In genomic region chr14:38212996-38213395, GRCh38 we compare ENCODE assay signal across 27 cellular contexts. TPM values are rescaled to one million over a fixed set of nuclear protein-coding genes. Genes with fewer than 3 reads are reported as not detected.
A peak's percentile ranks its signal among the peaks of the same experiment; 100 is the strongest.
DNase-seq lines count a peak whose midpoint lies in the region; ATAC-seq and TF ChIP-seq lines count a peak whose summit lies in the region.
"Had no signal": no experiment of that assay in that cellular context is flagged by ENCODE, and none has a peak within 500 bp of the region (broad histone marks: within the 10 kb centered on the region; RNA-seq: fewer than 3 reads in every experiment).

No MANE protein-coding gene starts in this region.

- H3K36me3 ChIP-seq in Karpas-422 (ENCODE audit: insufficient read depth, low read length) (no peaks in the 10 kb centered on the region), mesenchymal stem cell (ENCODE audit: control insufficient read depth in 1 of 2, insufficient read depth in 2 of 2, low read depth in 1 of 2, low read length in 2 of 2) (no peaks in the 10 kb centered on the region)
- H3K36me3 ChIP-seq: BLaER1 treated with 17β-estradiol and CSF1 and Interleukin-3, amounts not matched to agents 10 nM and 100 nM; HAP-1 had no signal

- H2BK5ac ChIP-seq in mesenchymal stem cell (ENCODE audit: low read depth, low read length, poor library complexity, severe bottlenecking) = no peak overlapping the region

- no peaks in the 10 kb centered on the region for H4K20me1 ChIP-seq in Karpas-422 (ENCODE audit: insufficient read depth, low read depth, low read length)
- H4K20me1 ChIP-seq: BLaER1 treated with 17β-estradiol and CSF1 and Interleukin-3, amounts not matched to agents 10 nM and 100 nM had no signal

- no peaks in the 10 kb centered on the region for H3K79me1 ChIP-seq in mesenchymal stem cell (replicated peaks; ENCODE audit: low read length, poor library complexity, severe bottlenecking)

- no peak for DNase-seq in AG09309 (ENCODE audit: low read depth)
- DNase-seq in Karpas-422 = no peak
- peak; percentile 10 for DNase-seq in astrocyte of the spinal cord (ENCODE audit: low read depth, low spot score)
- DNase-seq in mesenchymal stem cell = peak; percentile 13
- DNase-seq in NOMO-1 treated with DMSO at 0.1 percent for 48 hours (lab: John Stamatoyannopoulos, UW; ENCODE audit: unreplicated experiment) = no peak
- no peak for DNase-seq in glutamatergic neuron
- no peak for DNase-seq in GOT3 (lab: John Stamatoyannopoulos, UW)
- DNase-seq: Caco-2; CD4-positive, alpha-beta memory T cell; DMS 273 treated with DMSO at 0.1 percent for 48 hours; DND-41; NCI-H1105; NCI-H146; NCI-H2029; NCI-H2171; NCI-H524 treated with DMSO at 0.1 percent for 48 hours; NCI-H82; PC-3; Right ventricle myocardium superior had no signal

- H3K9me3 Mint-ChIP-seq in glutamatergic neuron (ENCODE audit: unreplicated experiment) = peaks cover 7% of the 10 kb centered on the region

- no peak overlapping the region for H2BK12ac ChIP-seq in mesenchymal stem cell (ENCODE audit: low read length in 2 of 2)

- peaks cover 11% of the 10 kb centered on the region; the same call in 1 of the 2 replicates for H3K4me1 ChIP-seq in Karpas-422 (ENCODE audit: low read length)
- H3K4me1 ChIP-seq in mesenchymal stem cell (ENCODE audit: control insufficient read depth, insufficient read depth, low read depth, low read length) = peaks cover 31% of the 10 kb centered on the region
- H3K4me1 ChIP-seq: A549; BLaER1 treated with 17β-estradiol and CSF1 and Interleukin-3, amounts not matched to agents 10 nM and 100 nM; HAP-1 had no signal

- no peak overlapping the region for H3K23ac ChIP-seq in mesenchymal stem cell (ENCODE audit: low read length in 2 of 2)

- peaks cover 5% of the 10 kb centered on the region for H3K36me3 Mint-ChIP-seq in glutamatergic neuron (ENCODE audit: unreplicated experiment)
- H3K36me3 Mint-ChIP-seq: CD4-positive, alpha-beta memory T cell had no signal

- H3K9me2 ChIP-seq in Karpas-422 (replicated peaks; ENCODE audit: insufficient read depth, low read length) = no peaks in the 10 kb centered on the region

- no peak overlapping the region for H2AK5ac ChIP-seq in mesenchymal stem cell (ENCODE audit: low read length, severe bottlenecking)

- WGBS in mesenchymal stem cell = 78% methylated on average over 1 of the region's 1 CpG

- no peak overlapping the region for H3K14ac ChIP-seq in mesenchymal stem cell (ENCODE audit: low read length in 2 of 2)

- H3K27me3 ChIP-seq in Karpas-422 (ENCODE audit: low read length) (no peaks in the 10 kb centered on the region), mesenchymal stem cell (ENCODE audit: control insufficient read depth in 1 of 2, insufficient read depth in 1 of 2, low read length in 2 of 2) (peaks cover 32 to 67% of the 10 kb centered on the region in 2 experiments)

- H3K27ac Mint-ChIP-seq in glutamatergic neuron (ENCODE audit: unreplicated experiment) = no peak overlapping the region

- H3K9ac ChIP-seq in Karpas-422 (ENCODE audit: low read length) = no peak overlapping the region
- no peak overlapping the region for H3K9ac ChIP-seq in mesenchymal stem cell (ENCODE audit: low read length)
- H3K9ac ChIP-seq: BLaER1 treated with 17β-estradiol and CSF1 and Interleukin-3, amounts not matched to agents 10 nM and 100 nM had no signal

- H3K79me2 ChIP-seq in Karpas-422 (ENCODE audit: low read length) = no peaks in the 10 kb centered on the region

- H2AFZ ChIP-seq in Karpas-422 (ENCODE audit: low read length) = peak overlapping the region; percentile 66; the same call in 1 of the 2 replicates
- H2AFZ ChIP-seq in mesenchymal stem cell (ENCODE audit: low read depth, low read length) = no peak overlapping the region

- H3K9me3 ChIP-seq in Karpas-422 (ENCODE audit: low read length) = no peaks in the 10 kb centered on the region; the same call in 1 of the 2 replicates
- no peaks in the 10 kb centered on the region for H3K9me3 ChIP-seq in mesenchymal stem cell (ENCODE audit: control insufficient read depth, low read length)
- H3K9me3 ChIP-seq: A549, Caco-2, HAP-1 had no signal

- in situ Hi-C loops in astrocyte of the spinal cord (cut with HindIII; ENCODE audit: low sequenced_read_pairs) = no loop called here

- no peak overlapping the region for H3K27ac ChIP-seq in Karpas-422 (ENCODE audit: low read length)
- no peak overlapping the region for H3K27ac ChIP-seq in mesenchymal stem cell (ENCODE audit: low read length, poor library complexity, severe bottlenecking)
- H3K27ac ChIP-seq: A549; BLaER1 treated with 17β-estradiol and CSF1 and Interleukin-3, amounts not matched to agents 10 nM and 100 nM had no signal

- H3K4me3 Mint-ChIP-seq in glutamatergic neuron (ENCODE audit: unreplicated experiment) = no peak overlapping the region
- H3K4me3 Mint-ChIP-seq: CD4-positive, alpha-beta memory T cell had no signal

- peaks cover 14% of the 10 kb centered on the region for H3K4me1 Mint-ChIP-seq in glutamatergic neuron (ENCODE audit: low read depth, unreplicated experiment)

- H4K8ac ChIP-seq in mesenchymal stem cell (ENCODE audit: low read length) = no peak overlapping the region

- ATAC-seq in HG02798 (IDR thresholded peaks at IDR 0.05; ENCODE audit: poor library complexity, unreplicated experiment) = no peak
- ATAC-seq: A549, PC-3 had no signal

- no peak overlapping the region for H3K4me2 ChIP-seq in Karpas-422 (ENCODE audit: low read depth, low read length, poor library complexity, severe bottlenecking)
- H3K4me2 ChIP-seq in mesenchymal stem cell (ENCODE audit: low read length, poor library complexity, severe bottlenecking) = no peak overlapping the region
- H3K4me2 ChIP-seq: A549; BLaER1 treated with 17β-estradiol and CSF1 and Interleukin-3, amounts not matched to agents 10 nM and 100 nM had no signal

- no peak overlapping the region for H3K4ac ChIP-seq in mesenchymal stem cell (ENCODE audit: low read depth in 1 of 2, low read length in 2 of 2)

- no peak overlapping the region for H3K18ac ChIP-seq in mesenchymal stem cell (ENCODE audit: low read depth in 1 of 2, low read length in 2 of 2)

- peaks cover 27% of the 10 kb centered on the region for H3K27me3 Mint-ChIP-seq in glutamatergic neuron (ENCODE audit: unreplicated experiment)

- H4K91ac ChIP-seq in mesenchymal stem cell (ENCODE audit: low read length) = no peak overlapping the region

- peak overlapping the region; percentile 84 for H3K4me3 ChIP-seq in AG09309 (ENCODE audit: control insufficient read depth, low read depth, low read length)
- no peak overlapping the region for H3K4me3 ChIP-seq in Karpas-422 (ENCODE audit: low read length)
- H3K4me3 ChIP-seq in astrocyte of the spinal cord (ENCODE audit: low read depth, low read length) = no peak overlapping the region
- H3K4me3 ChIP-seq in mesenchymal stem cell (ENCODE audit: insufficient read depth in 1 of 2, low read depth in 1 of 2, low read length in 2 of 2) = no peak overlapping the region
- H3K4me3 ChIP-seq: A549; BLaER1 treated with 17β-estradiol and CSF1 and Interleukin-3, amounts not matched to agents 10 nM and 100 nM; HAP-1 had no signal

- no peak overlapping the region for H2BK15ac ChIP-seq in mesenchymal stem cell (ENCODE audit: low read depth, poor library complexity, severe bottlenecking)

- TF ChIP-seq CTCF in AG09309 (IDR thresholded peaks at IDR 0.05; ENCODE audit: control insufficient read depth, insufficient read depth, low read depth, low read length, missing control alignments) (no peak), astrocyte of the spinal cord (IDR thresholded peaks at IDR 0.05; ENCODE audit: low read depth, low read length) (no peak), glutamatergic neuron (IDR thresholded peaks at IDR 0.05; ENCODE audit: partially characterized antibody, unreplicated experiment) (no peak)

- no peak overlapping the region for H2BK120ac ChIP-seq in mesenchymal stem cell (ENCODE audit: low read depth, low read length)

RNA-seq across cellular contexts. Expression of gene SSTR1, which starts 5.3 kb away (rescaled TPM):
- not detected in 2 replicates for total RNA-seq in Karpas-422 (2014; rRNA removed; shearing (Covaris generic); ENCODE audit: low replicate concordance)
- 2.7 TPM for polyA plus RNA-seq in mesenchymal stem cell (2013, experiment 1 of 2)
- 2.8 TPM for polyA plus RNA-seq in mesenchymal stem cell (2013, experiment 2 of 2)
- total RNA-seq in glutamatergic neuron (ENCODE audit: unreplicated experiment) = 8.2 TPM
- total RNA-seq: CD4-positive, alpha-beta memory T cell; G401; SK-MEL-5 had no signal
- polyA plus RNA-seq: A549; CD4-positive, alpha-beta memory T cell had no signal

RNA-seq across cellular contexts. Expression of gene CLEC14A, which starts 42.9 kb away (rescaled TPM):
- not detected in 2 replicates for total RNA-seq in Karpas-422 (2014; rRNA removed; shearing (Covaris generic); ENCODE audit: low replicate concordance)
- polyA plus RNA-seq in mesenchymal stem cell (2013, experiment 1 of 2) = 23.5 TPM
- polyA plus RNA-seq in mesenchymal stem cell (2013, experiment 2 of 2) = 25.3 TPM
- total RNA-seq in glutamatergic neuron (ENCODE audit: unreplicated experiment) = 0.96 TPM
- total RNA-seq: Caco-2; CD4-positive, alpha-beta memory T cell; G401; LHCN-M2; PC-3; RPMI7951; SK-MEL-5 had no signal
- polyA plus RNA-seq: A549; CD4-positive, alpha-beta memory T cell had no signal

Comparison
In these comparisons a context has a peak if more than half of its experiments do, and no peak if none do; other contexts are left out.
1. DNase-seq: peak in astrocyte of the spinal cord (single experiment) and mesenchymal stem cell (single experiment); none in AG09309 (single experiment), Karpas-422 (single experiment), NOMO-1 treated with DMSO at 0.1 percent for 48 hours (single experiment), glutamatergic neuron (single experiment) and GOT3 (single experiment).